In genomic region chr4:15742637-15743036, GRCh38 we compare ENCODE assay signal across 25 cellular contexts. TPM values are rescaled to one million over a fixed set of nuclear protein-coding genes. Genes with fewer than 3 reads are reported as not detected.
"Had no signal": no experiment of that assay in that cellular context is flagged by ENCODE, and none has a peak within 500 bp of the region (broad histone marks: within the 10 kb centered on the region; RNA-seq: fewer than 3 reads in every experiment).

No MANE protein-coding gene starts in this region.

- H3K27ac ChIP-seq: Peyer's patch, SJCRH30 had no signal

- ATAC-seq: HepG2, PC-3, Right ventricle myocardium inferior, SK-N-SH treated with all-trans-retinoic acid at 6 μM for 48 hours had no signal

- H3K36me3 ChIP-seq: MG63, Peyer's patch, SJCRH30 had no signal

- DNase-seq: IMR-90; Karpas-422; KG1; MG63; NCI-H1092; NCI-H1105 treated with DMSO at 0.1 percent for 48 hours; NCI-H1417 treated with DMSO at 0.1 percent for 48 hours; NCI-H146; NCI-H187; NCI-H2029; NCI-H2081 treated with DMSO at 0.1 percent for 48 hours; NCI-H2171; NCI-H226; NCI-H446; NCI-H510A; NCI-H524 treated with DMSO at 0.1 percent for 48 hours; NCI-H774; NK-92 treated with Interleukin-12 subunit alpha and Interleukin-12 subunit beta, amount 100 ng/mL, for 24 hours; PC-3; Peyer's patch; SHP77 treated with DMSO at 0.1 percent for 48 hours; SJCRH30 had no signal

- H3K27me3 ChIP-seq: MG63, Peyer's patch had no signal

- H3K4me3 ChIP-seq: MG63, Peyer's patch, SJCRH30 had no signal

- H3K4me1 ChIP-seq: Peyer's patch, SJCRH30 had no signal

- H3K9me3 ChIP-seq: MG63, Peyer's patch had no signal

- FAIRE-seq: HepG2 had no signal

RNA-seq across cellular contexts. Expression of gene CD38, which starts 35.5 kb away (rescaled TPM):
- total RNA-seq: HepG2, IMR-90, PC-3 had no signal
- polyA plus RNA-seq: HepG2, IMR-90 had no signal
